ENCODE assay signal across 24 cellular contexts in the genomic region with DNA sequence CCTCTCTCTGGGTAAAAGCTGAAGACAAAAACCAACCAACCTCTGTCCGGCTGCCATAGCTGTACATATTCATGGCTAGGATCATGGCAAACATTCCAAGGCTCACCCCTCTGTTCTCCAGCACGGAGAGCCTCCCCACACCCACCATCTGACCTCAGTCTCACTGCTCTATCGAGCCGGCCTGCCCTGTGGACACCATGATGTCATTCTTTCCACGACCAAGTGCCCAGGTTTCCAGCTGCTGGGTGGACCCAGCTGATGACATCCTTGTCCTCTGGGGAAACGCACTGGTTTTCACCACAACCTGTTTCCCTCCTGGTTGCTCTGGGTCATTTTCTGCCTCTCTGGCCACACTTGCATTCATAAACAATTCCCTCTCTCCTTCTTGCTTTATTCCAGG.
DNase-seq lines count a peak whose midpoint lies in the region; TF ChIP-seq lines count a peak whose summit lies in the region.
"Had no signal": no experiment of that assay in that cellular context is flagged by ENCODE, and none has a peak within 500 bp of the region (broad histone marks: within the 10 kb centered on the region; RNA-seq: fewer than 3 reads in every experiment).

No MANE protein-coding gene starts in this region.

- no peak for TF ChIP-seq CTCF in H9 (conservative IDR thresholded peaks at IDR 0.05)
- TF ChIP-seq CTCF in left ventricle myocardium inferior (IDR thresholded peaks at IDR 0.05; ENCODE audit: borderline replicate concordance), result no peak
- no peak for TF ChIP-seq CTCF in uterus (IDR thresholded peaks at IDR 0.05)

- no peak overlapping the region for H3K4me3 Mint-ChIP-seq in H9
- H3K4me3 Mint-ChIP-seq: activated CD4-positive, alpha-beta memory T cell treated with anti-CD3 and anti-CD28 coated beads for 36 hours; IgD-negative memory B cell had no signal

- no peak overlapping the region for H3T11ph ChIP-seq in H9 (ENCODE audit: low read length)

- H3K9me3 ChIP-seq in H9 (ENCODE audit: control insufficient read depth, low read depth, low read length), result no peaks in the 10 kb centered on the region
- no peaks in the 10 kb centered on the region for H3K9me3 ChIP-seq in left ventricle myocardium inferior (replicated peaks)
- H3K9me3 ChIP-seq in stomach smooth muscle (ENCODE audit: control insufficient read depth in 2 of 2, low read length in 2 of 2), result no peaks in the 10 kb centered on the region
- H3K9me3 ChIP-seq in uterus, result no peaks in the 10 kb centered on the region
- H3K9me3 ChIP-seq: lower lobe of right lung, upper lobe of left lung had no signal

- no peak overlapping the region for H3K23ac ChIP-seq in H9 (ENCODE audit: insufficient read length, low read depth, low read length)

- no peak overlapping the region for H2BK12ac ChIP-seq in H9 (ENCODE audit: insufficient read length, low read depth, low read length)

- H3K36me3 Mint-ChIP-seq in H9 (ENCODE audit: insufficient read depth in 1 of 3, low read depth in 3 of 3), result peaks cover 45 to 95% (median 93%) of the 10 kb centered on the region in 3 experiments
- H3K36me3 Mint-ChIP-seq: IgD-negative memory B cell had no signal

- no peaks in the 10 kb centered on the region for H3K79me1 ChIP-seq in H9 (ENCODE audit: insufficient read depth, low read depth, low read length, poor library complexity, severe bottlenecking)

- no peaks in the 10 kb centered on the region for H4K20me1 ChIP-seq in H9 (ENCODE audit: control insufficient read depth, insufficient read depth, insufficient read length)

- no peak overlapping the region for H2BK20ac ChIP-seq in H9 (ENCODE audit: low read depth, low read length, poor library complexity, severe bottlenecking)

- H2BK120ac ChIP-seq in H9 (ENCODE audit: low read depth, low read length, poor library complexity, severe bottlenecking), result no peak overlapping the region

- H3K14ac ChIP-seq in H9 (ENCODE audit: insufficient read depth, low read length), result no peak overlapping the region

- H3K36me3 ChIP-seq in left ventricle myocardium inferior (peaks cover 65% of the 10 kb centered on the region), stomach smooth muscle (ENCODE audit: control insufficient read depth in 2 of 2, insufficient read depth in 2 of 2, low read length in 2 of 2) (peaks cover 23 to 52% of the 10 kb centered on the region in 2 donors), uterus (no peaks in the 10 kb centered on the region)

- no peak overlapping the region for H4K5ac ChIP-seq in H9 (ENCODE audit: insufficient read length, low read depth, low read length)

- H3K27me3 ChIP-seq in H9 (ENCODE audit: insufficient read depth, low read length) (no peaks in the 10 kb centered on the region), left ventricle myocardium inferior (ENCODE audit: low read depth) (no peaks in the 10 kb centered on the region), stomach smooth muscle (ENCODE audit: control insufficient read depth in 1 of 2, insufficient read depth in 2 of 2, low read length in 2 of 2) (no peaks in the 10 kb centered on the region), uterus (no peaks in the 10 kb centered on the region)
- H3K27me3 ChIP-seq: dorsolateral prefrontal cortex, upper lobe of left lung had no signal

- H2BK5ac ChIP-seq in H9 (ENCODE audit: insufficient read length, low read length), result no peak overlapping the region

- no peaks in the 10 kb centered on the region for H3K79me2 ChIP-seq in H9 (ENCODE audit: insufficient read depth, low read length)

- no peaks in the 10 kb centered on the region for H3K23me2 ChIP-seq in H9 (ENCODE audit: insufficient read length, low read depth, low read length, poor library complexity, severe bottlenecking)

- no peak overlapping the region for H3K4me3 ChIP-seq in left ventricle myocardium inferior
- no peak overlapping the region for H3K4me3 ChIP-seq in stomach smooth muscle (ENCODE audit: low read length in 2 of 2)
- H3K4me3 ChIP-seq in uterus, result no peak overlapping the region
- H3K4me3 ChIP-seq: dorsolateral prefrontal cortex, lower lobe of right lung, upper lobe of left lung had no signal

- WGBS in H9 (ENCODE audit: extremely low coverage, insufficient read length, low lambda C conversion rate), result no CpG with 5 or more reads among the region's 6 CpGs

- TF ChIP-seq POLR2A in uterus (IDR thresholded peaks at IDR 0.05), result no peak

- H3K9me3 Mint-ChIP-seq in H9, result no peaks in the 10 kb centered on the region
- H3K9me3 Mint-ChIP-seq: activated CD4-positive, alpha-beta memory T cell treated with anti-CD3 and anti-CD28 coated beads for 36 hours; IgD-negative memory B cell had no signal

- no peak overlapping the region for H2AK5ac ChIP-seq in H9 (ENCODE audit: insufficient read length, low read length)

- no peak overlapping the region for H3K4ac ChIP-seq in H9 (ENCODE audit: low read depth, low read length)

- intact Hi-C loops in left ventricle myocardium inferior (cut with micrococcal nuclease), result no loop called here
- intact Hi-C loops in uterus (cut with DNase I; ENCODE audit: low total_unique reads), result no loop called here

- H3K4me1 ChIP-seq in H9 (ENCODE audit: insufficient read depth, low read length), result no peaks in the 10 kb centered on the region
- peaks cover 9% of the 10 kb centered on the region for H3K4me1 ChIP-seq in left ventricle myocardium inferior
- no peaks in the 10 kb centered on the region for H3K4me1 ChIP-seq in stomach smooth muscle (ENCODE audit: control insufficient read depth, insufficient read depth, low read length)
- no peaks in the 10 kb centered on the region for H3K4me1 ChIP-seq in uterus
- H3K4me1 ChIP-seq: lower lobe of right lung, upper lobe of left lung had no signal

- no peaks in the 10 kb centered on the region for H3K27me3 Mint-ChIP-seq in H9 (ENCODE audit: low read depth)
- H3K27me3 Mint-ChIP-seq: activated CD4-positive, alpha-beta memory T cell treated with anti-CD3 and anti-CD28 coated beads for 36 hours; IgD-negative memory B cell had no signal

- H4K91ac ChIP-seq in H9 (ENCODE audit: insufficient read length, low read depth, low read length), result no peak overlapping the region

- no peak overlapping the region for H3K56ac ChIP-seq in H9 (ENCODE audit: insufficient read length, low read depth, low read length)

- no peak overlapping the region for H4K8ac ChIP-seq in H9 (replicated peaks; ENCODE audit: insufficient read length, low read depth, low read length)

- no peaks in the 10 kb centered on the region for H3K4me1 Mint-ChIP-seq in H9
- H3K4me1 Mint-ChIP-seq: IgD-negative memory B cell had no signal

- H3K27ac ChIP-seq in H9 (ENCODE audit: insufficient read length, low read depth, low read length), result no peak overlapping the region
- peak overlapping the region; percentile 37 for H3K27ac ChIP-seq in left ventricle myocardium inferior (replicated peaks)
- H3K27ac ChIP-seq in stomach smooth muscle (ENCODE audit: low read length), result peak overlapping the region; percentile 6
- H3K27ac ChIP-seq in uterus, result no peak overlapping the region
- H3K27ac ChIP-seq: epithelial cell of prostate, lower lobe of right lung, RWPE1, upper lobe of left lung had no signal

- no peak overlapping the region for H3K4me2 ChIP-seq in H9 (ENCODE audit: insufficient read depth, insufficient read length, low read length)

- H3K27ac Mint-ChIP-seq in H9, result peak overlapping the region in 2 of 3 experiments; percentile 58 to 91; a peak in 2 of 7 replicates
- H3K27ac Mint-ChIP-seq: activated CD4-positive, alpha-beta memory T cell treated with anti-CD3 and anti-CD28 coated beads for 36 hours; IgD-negative memory B cell had no signal

- DNase-seq in H9, result no peak
- DNase-seq in dermis blood vessel endothelial cell, result peak; percentile 11
- peak; percentile 37 for DNase-seq in left ventricle myocardium inferior
- no peak for DNase-seq in NCI-H345 treated with DMSO at 0.1 percent for 48 hours (lab: John Stamatoyannopoulos, UW; ENCODE audit: unreplicated experiment)
- no peak for DNase-seq in uterus
- no peak for DNase-seq in activated T-cell treated with anti-CD3 and anti-CD28 coated beads, Interleukin-2, amount 50 U/mL, for 48 hours
- DNase-seq: activated CD4-positive, alpha-beta memory T cell treated with anti-CD3 and anti-CD28 coated beads for 36 hours; activated gamma-delta T cell treated with Interleukin-2 at 50 U/mL for 16 hours; EL; foreskin fibroblast; GOT3; hippocampal formation; lower lobe of right lung; NCI-H1436 treated with DMSO at 0.1 percent for 48 hours; NCI-H2171; NCI-H526; stimulated activated CD4-positive, alpha-beta T cell treated with anti-CD3 and anti-CD28 coated beads, Interleukin-4, amount 100 ng/mL, for 4 hours; stimulated activated naive CD8-positive, alpha-beta T cell treated with anti-CD3 and anti-CD28 coated beads, Interleukin-15, Interleukin-2, amounts not matched to agents 100 U/mL and 50 U/mL, for 24 hours had no signal

- no peak overlapping the region for H2AFZ ChIP-seq in H9 (ENCODE audit: low read length)

- no peak overlapping the region for H2BK15ac ChIP-seq in H9 (ENCODE audit: low read depth, low read length)

- H3K9ac ChIP-seq in H9 (ENCODE audit: extremely low read depth, insufficient read length, low read length) (no peak overlapping the region), stomach smooth muscle (ENCODE audit: low read length in 2 of 2) (no peak overlapping the region)

- no peak overlapping the region for H3K18ac ChIP-seq in H9 (ENCODE audit: insufficient read length, low read depth, low read length)

Comparison
In these comparisons a context has a peak if more than half of its experiments do, and no peak if none do; other contexts are left out.
1. DNase-seq: peak in dermis blood vessel endothelial cell (single experiment) and left ventricle myocardium inferior (single experiment); none in H9 (single experiment), NCI-H345 treated with DMSO at 0.1 percent for 48 hours (single experiment), uterus (0 of 2) and activated T-cell treated with anti-CD3 and anti-CD28 coated beads, Interleukin-2, amount 50 U/mL, for 48 hours (0 of 2).
2. H3K27ac ChIP-seq: peak in left ventricle myocardium inferior (single experiment) and stomach smooth muscle (single experiment); none in H9 (single experiment) and uterus (0 of 2).